7 cellular contexts compared by ENCODE assay signal in genomic region chr6:37443219-37443542, GRCh38. TPM values are rescaled to one million over a fixed set of nuclear protein-coding genes. Genes with fewer than 3 reads are reported as not detected.
A peak's percentile ranks its signal among the peaks of the same experiment; 100 is the strongest.
DNase-seq lines count a peak whose midpoint lies in the region; ATAC-seq and TF ChIP-seq lines count a peak whose summit lies in the region.
"Not testable (repeated sequence)": the region's sequence is repeated elsewhere in the genome, so short reads cannot be mapped to it uniquely, and the experiment has no call there.

No MANE protein-coding gene starts in this region.

- not testable (repeated sequence) for H3K27me3 Mint-ChIP-seq in T-helper 17 cell; activated T-helper 17 cell treated with anti-CD3 and anti-CD28 coated beads, Interleukin-2, amount 50 U/mL, for 72 hours; naive thymus-derived CD8-positive, alpha-beta T cell

- H3K9ac ChIP-seq in DND-41 (ENCODE audit: low read depth, low read length): peak overlapping the region; percentile 42
- H3K9ac ChIP-seq in colonic mucosa (ENCODE audit: low read depth in 2 of 2, low read length in 2 of 2): not testable (repeated sequence)

- H3K4me3 ChIP-seq in DND-41 (ENCODE audit: low read depth in 1 of 2, low read length in 2 of 2) (peak overlapping the region in 1 of 2 experiments; percentile 46; a peak in 2 of 4 replicates), colonic mucosa (peak overlapping the region; percentile 11), right atrium auricular region (peak overlapping the region in 1 of 2 donors; percentile 22)

- peak overlapping the region; percentile 89 for H3K27ac Mint-ChIP-seq in T-helper 17 cell
- H3K27ac Mint-ChIP-seq in activated T-helper 17 cell treated with anti-CD3 and anti-CD28 coated beads, Interleukin-2, amount 50 U/mL, for 72 hours: peak overlapping the region; percentile 88
- peak overlapping the region; percentile 61 to 89 (median 84) for H3K27ac Mint-ChIP-seq in naive thymus-derived CD8-positive, alpha-beta T cell
- peak overlapping the region; percentile 94 for H3K27ac Mint-ChIP-seq in stimulated activated effector memory CD8-positive, alpha-beta T cell treated with anti-CD3 and anti-CD28 coated beads, Interleukin-12 subunit alpha, Interleukin-12 subunit beta, amount 100 ng/mL, for 72 hours

- not testable (repeated sequence) for H3K27me3 ChIP-seq in DND-41 (ENCODE audit: insufficient read depth, low read length, poor library complexity); colonic mucosa; right atrium auricular region

- H3K9me3 Mint-ChIP-seq in activated T-helper 17 cell treated with anti-CD3 and anti-CD28 coated beads, Interleukin-2, amount 50 U/mL, for 72 hours; naive thymus-derived CD8-positive, alpha-beta T cell; stimulated activated effector memory CD8-positive, alpha-beta T cell treated with anti-CD3 and anti-CD28 coated beads, Interleukin-12 subunit alpha, Interleukin-12 subunit beta, amount 100 ng/mL, for 72 hours: not testable (repeated sequence)

- H3K9me3 ChIP-seq in DND-41 (ENCODE audit: insufficient read depth, low read length, severe bottlenecking); T-helper 17 cell (ENCODE audit: control insufficient read depth, low read length, poor library complexity, severe bottlenecking); colonic mucosa; right atrium auricular region: not testable (repeated sequence)

- DNase-seq in DND-41; T-helper 17 cell; colonic mucosa; right atrium auricular region (ENCODE audit: low spot score); naive thymus-derived CD8-positive, alpha-beta T cell; stimulated activated effector memory CD8-positive, alpha-beta T cell treated with anti-CD3 and anti-CD28 coated beads, Interleukin-12 subunit alpha, Interleukin-12 subunit beta, amount 100 ng/mL, for 72 hours (ENCODE audit: low spot score in 2 of 2): not testable (repeated sequence)

- POLR2A ChIA-PET in naive thymus-derived CD8-positive, alpha-beta T cell (lab: Charles Lee): interaction anchor here (0.7 kb wide), 1 partner anchor 8 kb away, joined by 3 read pairs; no protein-coding TSS in a partner anchor

- not testable (repeated sequence) for H4K20me1 ChIP-seq in DND-41 (ENCODE audit: insufficient read depth, low read length)

- H3K4me3 Mint-ChIP-seq in T-helper 17 cell: peak overlapping the region; percentile 79
- H3K4me3 Mint-ChIP-seq in activated T-helper 17 cell treated with anti-CD3 and anti-CD28 coated beads, Interleukin-2, amount 50 U/mL, for 72 hours: peak overlapping the region; percentile 81
- H3K4me3 Mint-ChIP-seq in naive thymus-derived CD8-positive, alpha-beta T cell: peak overlapping the region; percentile 63 to 86 (median 78)
- peak overlapping the region; percentile 52 for H3K4me3 Mint-ChIP-seq in stimulated activated effector memory CD8-positive, alpha-beta T cell treated with anti-CD3 and anti-CD28 coated beads, Interleukin-12 subunit alpha, Interleukin-12 subunit beta, amount 100 ng/mL, for 72 hours

- peak overlapping the region; percentile 75 for H3K27ac ChIP-seq in DND-41 (ENCODE audit: low read length)
- peak overlapping the region; percentile 29 for H3K27ac ChIP-seq in colonic mucosa
- H3K27ac ChIP-seq in right atrium auricular region: peak overlapping the region; percentile 54 to 73

- H3K36me3 ChIP-seq in DND-41 (ENCODE audit: insufficient read depth, low read length) (peaks cover 60% of the 10 kb centered on the region), right atrium auricular region (peaks cover 42% of the 10 kb centered on the region)
- not testable (repeated sequence) for H3K36me3 ChIP-seq in colonic mucosa

- H3K4me2 ChIP-seq in DND-41 (ENCODE audit: insufficient read depth, low read length): peak overlapping the region; percentile 64

- not testable (repeated sequence) for H2AFZ ChIP-seq in DND-41 (ENCODE audit: low read depth, low read length)

- peaks cover 21% of the 10 kb centered on the region for H3K4me1 Mint-ChIP-seq in T-helper 17 cell
- H3K4me1 Mint-ChIP-seq in activated T-helper 17 cell treated with anti-CD3 and anti-CD28 coated beads, Interleukin-2, amount 50 U/mL, for 72 hours: peaks cover 21% of the 10 kb centered on the region
- H3K4me1 Mint-ChIP-seq in naive thymus-derived CD8-positive, alpha-beta T cell: peaks cover 10 to 45% (median 30%) of the 10 kb centered on the region in 4 donors
- H3K4me1 Mint-ChIP-seq in stimulated activated effector memory CD8-positive, alpha-beta T cell treated with anti-CD3 and anti-CD28 coated beads, Interleukin-12 subunit alpha, Interleukin-12 subunit beta, amount 100 ng/mL, for 72 hours: peaks cover 16% of the 10 kb centered on the region

- not testable (repeated sequence) for H3K36me3 Mint-ChIP-seq in T-helper 17 cell (ENCODE audit: low read depth)
- H3K36me3 Mint-ChIP-seq in activated T-helper 17 cell treated with anti-CD3 and anti-CD28 coated beads, Interleukin-2, amount 50 U/mL, for 72 hours (ENCODE audit: low read depth): peaks cover 85% of the 10 kb centered on the region
- peaks cover 8 to 85% (median 34%) of the 10 kb centered on the region in 3 donors for H3K36me3 Mint-ChIP-seq in naive thymus-derived CD8-positive, alpha-beta T cell
- peaks cover 54% of the 10 kb centered on the region for H3K36me3 Mint-ChIP-seq in stimulated activated effector memory CD8-positive, alpha-beta T cell treated with anti-CD3 and anti-CD28 coated beads, Interleukin-12 subunit alpha, Interleukin-12 subunit beta, amount 100 ng/mL, for 72 hours

- H3K4me1 ChIP-seq in DND-41 (ENCODE audit: insufficient read depth, low read length): peaks cover 15% of the 10 kb centered on the region
- not testable (repeated sequence) for H3K4me1 ChIP-seq in colonic mucosa
- peaks cover 0 to 50% of the 10 kb centered on the region in 2 donors for H3K4me1 ChIP-seq in right atrium auricular region

- H3K79me2 ChIP-seq in DND-41 (ENCODE audit: insufficient read depth, low read length): peaks cover 28% of the 10 kb centered on the region

- not testable (repeated sequence) for TF ChIP-seq CTCF in DND-41 (IDR thresholded peaks at IDR 0.05; ENCODE audit: borderline replicate concordance, extremely low read depth, low read length, poor library complexity, severe bottlenecking); colonic mucosa (IDR thresholded peaks at IDR 0.05); right atrium auricular region (IDR thresholded peaks at IDR 0.05)

- ATAC-seq in DND-41 (ENCODE audit: insufficient read depth, low read depth); T-helper 17 cell; activated T-helper 17 cell treated with anti-CD3 and anti-CD28 coated beads, Interleukin-2, amount 50 U/mL, for 72 hours (replicated peaks); naive thymus-derived CD8-positive, alpha-beta T cell; stimulated activated effector memory CD8-positive, alpha-beta T cell treated with anti-CD3 and anti-CD28 coated beads, Interleukin-12 subunit alpha, Interleukin-12 subunit beta, amount 100 ng/mL, for 72 hours: not testable (repeated sequence)

- intact Hi-C loops in colonic mucosa (cut with DNase I): not testable (repeated sequence)

RNA-seq across cellular contexts. Expression of gene CMTR1, which starts 10.2 kb away (rescaled TPM):
- total RNA-seq in T-helper 17 cell (10 to 100 TPM; 79.7 to 81.3 TPM), colonic mucosa (10 to 100 TPM; 20.3 to 24.4 TPM), right atrium auricular region (10 to 100 TPM; 20.4 to 21.1 TPM)
- 10 to 100 TPM; 37.8 to 51.8 TPM for total RNA-seq in activated T-helper 17 cell treated with anti-CD3 and anti-CD28 coated beads, Interleukin-2, amount 50 U/mL, for 72 hours
- 10 to 100 TPM; 65.1 to 66.8 TPM for total RNA-seq in naive thymus-derived CD8-positive, alpha-beta T cell
- 10 to 100 TPM; 19.2 to 28.0 (median 24.0) TPM for polyA plus RNA-seq in naive thymus-derived CD8-positive, alpha-beta T cell

RNA-seq across cellular contexts. Expression of gene CCDC167, which starts 56.5 kb away (rescaled TPM):
- 10 to 100 TPM; 29.6 to 43.7 TPM for total RNA-seq in T-helper 17 cell
- 10 to 100 TPM; 39.2 to 78.5 TPM for total RNA-seq in activated T-helper 17 cell treated with anti-CD3 and anti-CD28 coated beads, Interleukin-2, amount 50 U/mL, for 72 hours
- 10 to 100 TPM; 11.8 to 31.8 TPM for total RNA-seq in colonic mucosa
- total RNA-seq in right atrium auricular region: 10 to 100 TPM; 26.1 to 39.6 TPM
- total RNA-seq in naive thymus-derived CD8-positive, alpha-beta T cell: 10 to 100 TPM; 17.9 TPM
- 10 to 100 TPM; 64.3 to 74.7 (median 69.3) TPM for polyA plus RNA-seq in naive thymus-derived CD8-positive, alpha-beta T cell
